ENCODE assay signal across 15 cellular contexts in genomic region chr13:34816543-34816942, GRCh38.
A peak's percentile ranks its signal among the peaks of the same experiment; 100 is the strongest.
DNase-seq lines count a peak whose midpoint lies in the region; ATAC-seq and TF ChIP-seq lines count a peak whose summit lies in the region.
"Had no signal": no experiment of that assay in that cellular context is flagged by ENCODE, and none has a peak within 500 bp of the region (broad histone marks: within the 10 kb centered on the region; RNA-seq: fewer than 3 reads in every experiment).

No MANE protein-coding gene starts in this region.

- H3K27me3 ChIP-seq in BJ (ENCODE audit: control insufficient read depth, insufficient read depth, low read length) (no peaks in the 10 kb centered on the region), gastroesophageal sphincter (no peaks in the 10 kb centered on the region), rectal smooth muscle tissue (ENCODE audit: control insufficient read depth, insufficient read depth, low read length) (no peaks in the 10 kb centered on the region), Peyer's patch (no peaks in the 10 kb centered on the region)
- H3K27me3 ChIP-seq: ascending aorta, SJSA1 had no signal

- peaks cover 0 to 10% (median 0%) of the 10 kb centered on the region in 3 donors for H3K9me3 ChIP-seq in gastroesophageal sphincter
- no peaks in the 10 kb centered on the region for H3K9me3 ChIP-seq in Peyer's patch
- H3K9me3 ChIP-seq: SJSA1 had no signal

- H3K4me1 ChIP-seq in gastroesophageal sphincter (peaks cover 4 to 22% (median 10%) of the 10 kb centered on the region in 3 donors), rectal smooth muscle tissue (ENCODE audit: control insufficient read depth, insufficient read depth, low read length) (peaks cover 18% of the 10 kb centered on the region), Peyer's patch (no peaks in the 10 kb centered on the region)
- H3K4me1 ChIP-seq: ascending aorta, lower lobe of right lung, SJSA1 had no signal

- POLR2A ChIA-PET in BJ (lab: Charles Lee) = no interaction called here

- H3K27ac ChIP-seq in gastroesophageal sphincter (peak overlapping the region in 3 of 4 donors; percentile 11 to 56 (median 39)), rectal smooth muscle tissue (ENCODE audit: low read depth, low read length) (peak overlapping the region; percentile 67), Peyer's patch (no peak overlapping the region)
- H3K27ac ChIP-seq: ascending aorta, lower lobe of right lung, SJSA1 had no signal

- WGBS in gastroesophageal sphincter (ENCODE audit: low coverage in 1 of 2), 2 donors = 0 to 9% methylated on average over 2 of the region's 2 CpGs

- in situ Hi-C loops in astrocyte of the cerebellum (cut with HindIII; ENCODE audit: low sequenced_read_pairs) = no loop called here

- H3K9ac ChIP-seq in rectal smooth muscle tissue (ENCODE audit: low read length) = no peak overlapping the region

- TF ChIP-seq POLR2A in gastroesophageal sphincter (IDR thresholded peaks at IDR 0.05) (no peak), Peyer's patch (IDR thresholded peaks at IDR 0.05) (no peak)

- CTCF ChIA-PET in BJ (lab: Yijun Ruan, JAX) = no interaction called here

- H3K36me3 ChIP-seq in BJ (ENCODE audit: control insufficient read depth, insufficient read depth, low read length) = no peaks in the 10 kb centered on the region
- no peaks in the 10 kb centered on the region for H3K36me3 ChIP-seq in gastroesophageal sphincter
- no peaks in the 10 kb centered on the region for H3K36me3 ChIP-seq in rectal smooth muscle tissue (ENCODE audit: control insufficient read depth, insufficient read depth, low read length)
- no peaks in the 10 kb centered on the region for H3K36me3 ChIP-seq in Peyer's patch
- H3K36me3 ChIP-seq: ascending aorta, lower lobe of right lung, SJSA1 had no signal

- ATAC-seq in gastroesophageal sphincter (no peak), HG03460 (IDR thresholded peaks at IDR 0.05; ENCODE audit: unreplicated experiment) (no peak)
- ATAC-seq: lower lobe of right lung had no signal

- TF ChIP-seq CTCF in BJ (IDR thresholded peaks at IDR 0.05; ENCODE audit: insufficient read depth, low read depth, low read length) = no peak
- no peak for TF ChIP-seq CTCF in astrocyte of the cerebellum (IDR thresholded peaks at IDR 0.05; ENCODE audit: low read depth, low read length, missing control alignments)
- TF ChIP-seq CTCF in gastroesophageal sphincter (IDR thresholded peaks at IDR 0.05) = no peak
- TF ChIP-seq CTCF in Peyer's patch (IDR thresholded peaks at IDR 0.05) = no peak

- no peak for TF ChIP-seq EP300 in gastroesophageal sphincter (IDR thresholded peaks at IDR 0.05)

- H3K4me3 ChIP-seq in BJ (ENCODE audit: low read depth, low read length) = no peak overlapping the region
- no peak overlapping the region for H3K4me3 ChIP-seq in astrocyte of the cerebellum (ENCODE audit: low read depth, low read length)
- no peak overlapping the region for H3K4me3 ChIP-seq in gastroesophageal sphincter
- H3K4me3 ChIP-seq in rectal smooth muscle tissue (ENCODE audit: low read length) = no peak overlapping the region
- H3K4me3 ChIP-seq in Peyer's patch = no peak overlapping the region
- H3K4me3 ChIP-seq: ascending aorta, lower lobe of right lung, SJSA1 had no signal

- peak; percentile 74 for DNase-seq in BJ (ENCODE audit: low read depth)
- peak; percentile 26 for DNase-seq in astrocyte of the cerebellum (ENCODE audit: low read depth)
- DNase-seq in Peyer's patch = no peak
- no peak for DNase-seq in stimulated activated naive CD4-positive, alpha-beta T cell treated with Interleukin-2 at 50 U/mL for 16 hours (lab: John Stamatoyannopoulos, UW)
- no peak for DNase-seq in NCI-H1930 (lab: John Stamatoyannopoulos, UW)
- DNase-seq: activated CD4-positive, alpha-beta memory T cell treated with anti-CD3 and anti-CD28 coated beads for 36 hours; AML-193; DND-41; effector CD8-positive, alpha-beta T cell; lower lobe of right lung had no signal

Comparison
In these comparisons a context has a peak if more than half of its experiments do, and no peak if none do; other contexts are left out.
1. DNase-seq: peak in BJ (single experiment) and astrocyte of the cerebellum (single experiment); none in Peyer's patch (0 of 3), stimulated activated naive CD4-positive, alpha-beta T cell treated with Interleukin-2 at 50 U/mL for 16 hours (single experiment) and NCI-H1930 (0 of 2).
2. H3K27ac ChIP-seq: peak in gastroesophageal sphincter (3 of 4) and rectal smooth muscle tissue (single experiment); none in Peyer's patch (0 of 4).